In genomic region chr1:194857413-194857812, GRCh38 we compare ENCODE assay signal across 29 cellular contexts.
"Had no signal": no experiment of that assay in that cellular context is flagged by ENCODE, and none has a peak within 500 bp of the region (broad histone marks: within the 10 kb centered on the region; RNA-seq: fewer than 3 reads in every experiment).

No MANE protein-coding gene starts in this region.

- H3K27me3 Mint-ChIP-seq: stimulated activated memory B cell treated with anti-CD40 and anti-IgM and Interleukin-4, amounts not matched to agents 10 μg/mL and 1 μg/mL and 100 μg/mL, for 72 hours; stimulated activated naive B cell treated with anti-CD40 and anti-IgM and Interleukin-4, amounts not matched to agents 10 μg/mL and 1 μg/mL and 100 μg/mL, for 72 hours; stimulated activated naive CD8-positive, alpha-beta T cell treated with anti-CD3 and anti-CD28 coated beads, Interleukin-15, amount 100 ng/mL, for 72 hours; stimulated activated naive CD8-positive, alpha-beta T cell treated with anti-CD3 and anti-CD28 coated beads, Interleukin-15, Interleukin-2, amounts not matched to agents 100 ng/mL and 50 ng/mL, for 24 hours; type B pancreatic cell had no signal

- H3K9me3 Mint-ChIP-seq: stimulated activated naive CD8-positive, alpha-beta T cell treated with anti-CD3 and anti-CD28 coated beads, Interleukin-15, amount 100 ng/mL, for 72 hours; type B pancreatic cell had no signal

- H3K36me3 ChIP-seq: stomach, suprapubic skin, thoracic aorta, thyroid gland, tibial artery, tibial nerve, transverse colon, upper lobe of left lung, upper lobe of right lung, uterus, vagina had no signal

- H3K27ac Mint-ChIP-seq: stimulated activated effector memory CD8-positive, alpha-beta T cell treated with anti-CD3 and anti-CD28 coated beads, Interleukin-12 subunit alpha, Interleukin-12 subunit beta, amount 100 ng/mL, for 72 hours; stimulated activated memory B cell treated with anti-CD40 and anti-IgM and Interleukin-4, amounts not matched to agents 10 μg/mL and 1 μg/mL and 100 μg/mL, for 72 hours; stimulated activated naive B cell treated with anti-CD40 and anti-IgM and Interleukin-4, amounts not matched to agents 10 μg/mL and 1 μg/mL and 100 μg/mL, for 72 hours; stimulated activated naive CD8-positive, alpha-beta T cell treated with anti-CD3 and anti-CD28 coated beads, Interleukin-15, amount 100 ng/mL, for 72 hours; stimulated activated naive CD8-positive, alpha-beta T cell treated with anti-CD3 and anti-CD28 coated beads, Interleukin-15, Interleukin-2, amounts not matched to agents 100 ng/mL and 50 ng/mL, for 24 hours; type B pancreatic cell had no signal

- H3K27ac ChIP-seq: stomach, suprapubic skin, testis, thoracic aorta, thyroid gland, tibial artery, tibial nerve, transverse colon, upper lobe of left lung, upper lobe of right lung, uterus, vagina had no signal

- H3K4me3 Mint-ChIP-seq: stimulated activated effector memory CD8-positive, alpha-beta T cell treated with anti-CD3 and anti-CD28 coated beads, Interleukin-12 subunit alpha, Interleukin-12 subunit beta, amount 100 ng/mL, for 72 hours; stimulated activated memory B cell treated with anti-CD40 and anti-IgM and Interleukin-4, amounts not matched to agents 10 μg/mL and 1 μg/mL and 100 μg/mL, for 72 hours; stimulated activated naive B cell treated with anti-CD40 and anti-IgM and Interleukin-4, amounts not matched to agents 10 μg/mL and 1 μg/mL and 100 μg/mL, for 72 hours; stimulated activated naive CD8-positive, alpha-beta T cell treated with anti-CD3 and anti-CD28 coated beads, Interleukin-15, amount 100 ng/mL, for 72 hours; stimulated activated naive CD8-positive, alpha-beta T cell treated with anti-CD3 and anti-CD28 coated beads, Interleukin-15, Interleukin-2, amounts not matched to agents 100 ng/mL and 50 ng/mL, for 24 hours; type B pancreatic cell had no signal

- H3K4me1 Mint-ChIP-seq: stimulated activated effector memory CD8-positive, alpha-beta T cell treated with anti-CD3 and anti-CD28 coated beads, Interleukin-12 subunit alpha, Interleukin-12 subunit beta, amount 100 ng/mL, for 72 hours; stimulated activated memory B cell treated with anti-CD40 and anti-IgM and Interleukin-4, amounts not matched to agents 10 μg/mL and 1 μg/mL and 100 μg/mL, for 72 hours; stimulated activated naive CD8-positive, alpha-beta T cell treated with anti-CD3 and anti-CD28 coated beads, Interleukin-15, amount 100 ng/mL, for 72 hours had no signal

- DNase-seq: stimulated activated CD4-positive, alpha-beta T cell treated with anti-CD3 and anti-CD28 coated beads, Interleukin-2, amount 100 ng/mL, for 48 hours; stimulated activated CD4-positive, alpha-beta T cell treated with anti-CD3 and anti-CD28 coated beads, Interleukin-4, amount 100 ng/mL, for 1 hour; stimulated activated CD4-positive, alpha-beta T cell treated with anti-CD3 and anti-CD28 coated beads, Interleukin-4, amount 100 ng/mL, for 24 hours; stimulated activated CD4-positive, alpha-beta T cell treated with anti-CD3 and anti-CD28 coated beads, Interleukin-4, amount 100 ng/mL, for 4 hours; stimulated activated CD8-positive, alpha-beta memory T cell treated with anti-CD3 and anti-CD28 coated beads, Interleukin-4, amount 100 ng/mL, for 48 hours; stimulated activated naive B cell treated with anti-CD40 and anti-IgM and Interleukin-4, amounts not matched to agents 10 μg/mL and 1 μg/mL and 100 μg/mL, for 72 hours; stimulated activated naive CD4-positive, alpha-beta T cell; stimulated activated naive CD4-positive, alpha-beta T cell treated with Interleukin-2 at 50 U/mL for 16 hours; stimulated activated naive CD8-positive, alpha-beta T cell treated with anti-CD3 and anti-CD28 coated beads, Interleukin-15, amount 100 ng/mL, for 72 hours; stimulated activated naive CD8-positive, alpha-beta T cell treated with anti-CD3 and anti-CD28 coated beads, Interleukin-15, Interleukin-2, amounts not matched to agents 100 U/mL and 50 U/mL, for 24 hours; stomach; substantia nigra; testis; thyroid gland; tibial artery; transverse colon; trophoblast cell; upper lobe of left lung; upper lobe of right lung; uterus had no signal

- FAIRE-seq: urothelium cell line had no signal

- H3K4me1 ChIP-seq: stomach, suprapubic skin, testis, thyroid gland, tibial artery, tibial nerve, transverse colon, upper lobe of left lung, upper lobe of right lung, uterus, vagina had no signal

- H3K27me3 ChIP-seq: stomach, suprapubic skin, testis, thyroid gland, tibial artery, tibial nerve, transverse colon, upper lobe of left lung, upper lobe of right lung, uterus, vagina had no signal

- H3K9me3 ChIP-seq: testis, thoracic aorta, tibial artery, transverse colon, upper lobe of left lung, upper lobe of right lung, uterus, vagina had no signal

- ATAC-seq: stimulated activated effector memory CD8-positive, alpha-beta T cell treated with anti-CD3 and anti-CD28 coated beads, Interleukin-12 subunit alpha, Interleukin-12 subunit beta, amount 100 ng/mL, for 72 hours; stimulated activated memory B cell treated with anti-CD40 and anti-IgM and Interleukin-4, amounts not matched to agents 10 μg/mL and 1 μg/mL and 100 μg/mL, for 72 hours; stimulated activated naive B cell treated with anti-CD40 and anti-IgM and Interleukin-4, amounts not matched to agents 10 μg/mL and 1 μg/mL and 100 μg/mL, for 72 hours; stimulated activated naive CD8-positive, alpha-beta T cell treated with anti-CD3 and anti-CD28 coated beads, Interleukin-15, amount 100 ng/mL, for 72 hours; stimulated activated naive CD8-positive, alpha-beta T cell treated with anti-CD3 and anti-CD28 coated beads, Interleukin-15, Interleukin-2, amounts not matched to agents 100 U/mL and 50 U/mL, for 24 hours; upper lobe of right lung had no signal

- H3K4me3 ChIP-seq: stomach, suprapubic skin, testis, thoracic aorta, thyroid gland, tibial artery, tibial nerve, transverse colon, upper lobe of left lung, upper lobe of right lung, uterus, vagina had no signal

- H3K36me3 Mint-ChIP-seq: stimulated activated effector memory CD8-positive, alpha-beta T cell treated with anti-CD3 and anti-CD28 coated beads, Interleukin-12 subunit alpha, Interleukin-12 subunit beta, amount 100 ng/mL, for 72 hours; stimulated activated memory B cell treated with anti-CD40 and anti-IgM and Interleukin-4, amounts not matched to agents 10 μg/mL and 1 μg/mL and 100 μg/mL, for 72 hours; type B pancreatic cell had no signal
